In the genomic region with DNA sequence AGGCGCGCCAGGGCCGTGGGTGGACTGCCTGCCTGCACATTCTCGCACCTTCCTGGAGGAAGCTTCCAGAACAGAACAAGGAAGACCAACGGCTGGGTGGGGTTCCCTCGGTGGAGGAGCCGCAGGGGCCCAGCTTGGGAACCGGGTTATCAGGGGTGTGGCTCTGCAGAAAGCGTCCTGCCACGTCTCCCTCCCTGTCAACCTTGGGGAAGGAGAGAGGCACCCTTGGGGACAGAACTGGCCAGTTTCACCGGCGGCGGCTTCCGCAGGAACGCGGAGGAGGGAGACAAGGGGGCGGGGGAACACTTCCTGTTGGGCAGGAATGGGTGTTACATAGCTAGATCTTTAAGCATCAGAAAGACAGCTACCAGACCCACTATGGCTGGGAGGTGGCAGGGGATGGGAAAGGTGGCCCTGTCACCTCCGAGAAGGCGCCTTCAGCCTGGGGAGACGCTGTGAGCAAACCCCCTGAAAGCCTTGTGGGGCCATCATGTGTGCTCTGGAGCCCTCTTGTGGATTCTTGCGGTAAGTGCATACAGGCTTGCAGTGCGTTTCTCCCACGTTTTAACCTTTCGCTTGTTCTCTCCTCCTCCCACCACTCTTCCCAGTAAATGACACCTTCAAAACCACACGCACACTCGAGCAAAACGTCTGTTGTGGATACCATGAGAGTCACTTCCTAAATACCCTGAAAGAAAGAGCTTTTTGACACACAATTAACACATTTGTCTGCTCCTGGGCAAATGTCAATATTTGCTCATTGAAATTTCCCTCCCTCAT, we compare ENCODE assay signal across 8 cellular contexts. TPM values are rescaled to one million over a fixed set of nuclear protein-coding genes. Genes with fewer than 3 reads are reported as not detected.
A peak's percentile ranks its signal among the peaks of the same experiment; 100 is the strongest.
DNase-seq lines count a peak whose midpoint lies in the region; ATAC-seq and TF ChIP-seq lines count a peak whose summit lies in the region.

No MANE protein-coding gene starts in this region.

- H3K9me3 ChIP-seq in DND-41 (ENCODE audit: insufficient read depth, low read length, severe bottlenecking), result no peaks in the 10 kb centered on the region

- no peaks in the 10 kb centered on the region for H3K36me3 Mint-ChIP-seq in chondrocyte (ENCODE audit: low read depth)

- H3K4me2 ChIP-seq in DND-41 (ENCODE audit: insufficient read depth, low read length), result peak overlapping the region; percentile 42

- TF ChIP-seq CTCF in DND-41 (IDR thresholded peaks at IDR 0.05; ENCODE audit: borderline replicate concordance, extremely low read depth, low read length, poor library complexity, severe bottlenecking), result peak; percentile 99
- peak; percentile 100 for TF ChIP-seq CTCF in chondrocyte (IDR thresholded peaks at IDR 0.05)

- H3K27ac Mint-ChIP-seq in chondrocyte (ENCODE audit: unreplicated experiment), result no peak overlapping the region

- H3K27me3 Mint-ChIP-seq in chondrocyte (ENCODE audit: low read depth), result peaks cover 40% of the 10 kb centered on the region

- DNase-seq in DND-41 (peak; percentile 73), NCI-H2227 treated with DMSO at 0.1 percent for 48 hours (lab: John Stamatoyannopoulos, UW) (peak; percentile 67), chondrocyte (ENCODE audit: low spot score) (no peak), kidney glomerular epithelial cell (lab: John Stamatoyannopoulos, UW) (peak; percentile 15)
- DNase-seq in activated CD4-positive, alpha-beta T cell treated with anti-CD3 and anti-CD28 coated beads for 1 hour, result peak; percentile 59
- peak; percentile 62 to 67 for DNase-seq in stimulated activated CD4-positive, alpha-beta T cell treated with anti-CD3 and anti-CD28 coated beads, Interleukin-15, amount 100 ng/mL, for 48 hours (ENCODE audit: low read depth in 2 of 2)

- H3K27ac ChIP-seq in DND-41 (ENCODE audit: low read length), result no peak overlapping the region

- no peaks in the 10 kb centered on the region for H3K36me3 ChIP-seq in DND-41 (ENCODE audit: insufficient read depth, low read length)

- peaks cover 19% of the 10 kb centered on the region for H3K4me1 ChIP-seq in DND-41 (ENCODE audit: insufficient read depth, low read length)

- H3K4me3 Mint-ChIP-seq in chondrocyte (ENCODE audit: unreplicated experiment), result peak overlapping the region; percentile 78

- no peaks in the 10 kb centered on the region for H3K79me2 ChIP-seq in DND-41 (ENCODE audit: insufficient read depth, low read length)

- ATAC-seq in DND-41 (ENCODE audit: insufficient read depth, low read depth) (peak; percentile 75), HG03045 (IDR thresholded peaks at IDR 0.05; ENCODE audit: unreplicated experiment) (peak; percentile 55), HG03097 (IDR thresholded peaks at IDR 0.05; ENCODE audit: low FRiP score, unreplicated experiment) (no peak)

- 0 out of 2 replicates have a peak overlapping the region, but pooled peaks have one; percentile 44 for H2AFZ ChIP-seq in DND-41 (ENCODE audit: low read depth, low read length)

- no peaks in the 10 kb centered on the region for H3K9me3 Mint-ChIP-seq in chondrocyte (ENCODE audit: low read depth)

- H4K20me1 ChIP-seq in DND-41 (ENCODE audit: insufficient read depth, low read length), result no peaks in the 10 kb centered on the region

- peaks cover 12% of the 10 kb centered on the region for H3K27me3 ChIP-seq in DND-41 (ENCODE audit: insufficient read depth, low read length, poor library complexity)

- H3K4me1 Mint-ChIP-seq in chondrocyte (ENCODE audit: low read depth), result peaks cover 8% of the 10 kb centered on the region

- H3K9ac ChIP-seq in DND-41 (ENCODE audit: low read depth, low read length), result no peak overlapping the region

- H3K4me3 ChIP-seq in DND-41 (ENCODE audit: low read depth in 1 of 2, low read length in 2 of 2), result no peak overlapping the region

RNA-seq across cellular contexts. Expression of a gene that starts 3.8 kb away (rescaled TPM):
- 0.15 to 1.4 TPM (median 0.51 TPM) in 3 replicates for total RNA-seq in chondrocyte

RNA-seq across cellular contexts. Expression of a gene that starts 48.1 kb away (rescaled TPM):
- total RNA-seq in chondrocyte, result 29.7 to 41.0 TPM (median 40.9 TPM) in 3 replicates
